17 cellular contexts compared by ENCODE assay signal in genomic region chr13:32262619-32263018, GRCh38. TPM values are rescaled to one million over a fixed set of nuclear protein-coding genes. Genes with fewer than 3 reads are reported as not detected.
DNase-seq lines count a peak whose midpoint lies in the region; ATAC-seq, FAIRE-seq and TF ChIP-seq lines count a peak whose summit lies in the region.
"Had no signal": no experiment of that assay in that cellular context is flagged by ENCODE, and none has a peak within 500 bp of the region (broad histone marks: within the 10 kb centered on the region; RNA-seq: fewer than 3 reads in every experiment).

No MANE protein-coding gene starts in this region.

- no peak overlapping the region for H3K4me3 Mint-ChIP-seq in astrocyte (ENCODE audit: unreplicated experiment)
- H3K4me3 Mint-ChIP-seq in T-cell = no peak overlapping the region

- H3K9ac ChIP-seq in astrocyte (ENCODE audit: low read length) = no peak overlapping the region
- H3K9ac ChIP-seq in smooth muscle cell (ENCODE audit: low read depth) = no peak overlapping the region
- H3K9ac ChIP-seq: GM23248 had no signal

- POLR2A ChIA-PET in T-cell (lab: Charles Lee) = no interaction called here

- no peak for DNase-seq in astrocyte (ENCODE audit: low read depth)
- DNase-seq in right lobe of liver = no peak
- no peak for DNase-seq in smooth muscle cell (lab: John Stamatoyannopoulos, UW; ENCODE audit: unreplicated experiment)
- DNase-seq in T-cell = no peak
- DNase-seq in NCI-H1436 treated with DMSO at 0.1 percent for 48 hours (lab: John Stamatoyannopoulos, UW) = no peak
- no peak for DNase-seq in ovary
- DNase-seq: ACHN, AML-193, COR-L47, DMS53, NCI-H1105 treated with DMSO at 0.1 percent for 48 hours, NCI-H187 treated with DMSO at 0.1 percent for 48 hours, NCI-H69, SIG-M5 had no signal

- H3K27ac Mint-ChIP-seq in astrocyte (ENCODE audit: unreplicated experiment) (peak overlapping the region; percentile 77), T-cell (no peak overlapping the region)

- H3K9me3 ChIP-seq in astrocyte (ENCODE audit: insufficient read depth, low read depth, low read length) (no peaks in the 10 kb centered on the region), right lobe of liver (no peaks in the 10 kb centered on the region), smooth muscle cell (replicated peaks; ENCODE audit: low read depth) (no peaks in the 10 kb centered on the region), ovary (no peaks in the 10 kb centered on the region)

- FAIRE-seq in astrocyte (lab: Jason Lieb, UNC) = no peak

- TF ChIP-seq EP300 in ovary (IDR thresholded peaks at IDR 0.05) = no peak

- TF ChIP-seq CTCF in C4-2B (conservative IDR thresholded peaks at IDR 0.05) = 0 out of 2 replicates have a peak, but pooled peaks have one; percentile 4
- no peak for TF ChIP-seq CTCF in astrocyte (IDR thresholded peaks at IDR 0.05; ENCODE audit: insufficient read depth, low read depth, low read length)
- no peak for TF ChIP-seq CTCF in right lobe of liver (IDR thresholded peaks at IDR 0.05)
- no peak for TF ChIP-seq CTCF in smooth muscle cell (IDR thresholded peaks at IDR 0.05; ENCODE audit: borderline replicate concordance, insufficient read depth, poor library complexity, severe bottlenecking)
- no peak for TF ChIP-seq CTCF in ovary (IDR thresholded peaks at IDR 0.05)

- H3K36me3 Mint-ChIP-seq in astrocyte (ENCODE audit: low read depth, unreplicated experiment) = no peaks in the 10 kb centered on the region
- peaks cover 8% of the 10 kb centered on the region for H3K36me3 Mint-ChIP-seq in T-cell

- H3K4me2 ChIP-seq in astrocyte (ENCODE audit: low read length) = no peak overlapping the region
- peak overlapping the region; percentile 34 for H3K4me2 ChIP-seq in smooth muscle cell

- H3K4me1 ChIP-seq in astrocyte (ENCODE audit: insufficient read depth, low read length) = peaks cover 17% of the 10 kb centered on the region
- peaks cover 0 to 12% (median 5%) of the 10 kb centered on the region in 4 donors for H3K4me1 ChIP-seq in right lobe of liver
- H3K4me1 ChIP-seq in smooth muscle cell (ENCODE audit: low read depth) = no peaks in the 10 kb centered on the region
- peaks cover 3% of the 10 kb centered on the region for H3K4me1 ChIP-seq in ovary (ENCODE audit: insufficient read depth)

- H3K27me3 ChIP-seq in astrocyte (ENCODE audit: insufficient read depth, low read length) (no peaks in the 10 kb centered on the region), right lobe of liver (no peaks in the 10 kb centered on the region), smooth muscle cell (ENCODE audit: low read depth) (no peaks in the 10 kb centered on the region), ovary (no peaks in the 10 kb centered on the region)

- TF ChIP-seq POLR2A in right lobe of liver (IDR thresholded peaks at IDR 0.05) (no peak), ovary (IDR thresholded peaks at IDR 0.05) (no peak)

- H3K36me3 ChIP-seq in astrocyte (ENCODE audit: insufficient read depth, low read length) (no peaks in the 10 kb centered on the region), right lobe of liver (peaks cover 0 to 37% (median 5%) of the 10 kb centered on the region in 4 donors), smooth muscle cell (ENCODE audit: low read depth) (no peaks in the 10 kb centered on the region), ovary (no peaks in the 10 kb centered on the region)

- intact Hi-C loops in right lobe of liver (cut with DNase I) (no loop called here), ovary (cut with DNase I) (no loop called here)

- no peak overlapping the region for H3K4me3 ChIP-seq in astrocyte (ENCODE audit: insufficient read depth, low read depth, low read length)
- H3K4me3 ChIP-seq in right lobe of liver = no peak overlapping the region
- no peak overlapping the region for H3K4me3 ChIP-seq in smooth muscle cell
- no peak overlapping the region for H3K4me3 ChIP-seq in ovary
- H3K4me3 ChIP-seq: GM23248 had no signal

- no peaks in the 10 kb centered on the region for H3K27me3 Mint-ChIP-seq in astrocyte (ENCODE audit: low read depth, unreplicated experiment)
- no peaks in the 10 kb centered on the region for H3K27me3 Mint-ChIP-seq in T-cell

- no peak for ATAC-seq in right lobe of liver
- ATAC-seq in T-cell (replicated peaks in 1 of 4) = no peak

- 80% methylated on average over 1 of the region's 1 CpG for WGBS in right lobe of liver (ENCODE audit: insufficient coverage, low coverage, low lambda C conversion rate, missing lambda C conversion rate)
- WGBS in smooth muscle cell (ENCODE audit: low lambda C conversion rate) = 97% methylated on average over 1 of the region's 1 CpG
- 90 to 93% (median 90%) methylated on average over 1 of the region's 1 CpG for WGBS in ovary, 3 donors

- CTCF ChIA-PET in T-cell (lab: Charles Lee) = interaction anchor here in 1 of 2 donors (0.9 kb wide), 1 partner anchor 20 kb away, joined by 3 read pairs; no protein-coding TSS in a partner anchor

- H2AFZ ChIP-seq in astrocyte (ENCODE audit: low read depth, low read length) (no peak overlapping the region), smooth muscle cell (ENCODE audit: low read depth) (no peak overlapping the region)

- no peaks in the 10 kb centered on the region for H3K79me2 ChIP-seq in astrocyte (ENCODE audit: insufficient read depth, low read length)
- H3K79me2 ChIP-seq in smooth muscle cell (ENCODE audit: low read depth) = no peaks in the 10 kb centered on the region

- no peaks in the 10 kb centered on the region for H4K20me1 ChIP-seq in astrocyte (ENCODE audit: insufficient read depth, low read length)
- no peaks in the 10 kb centered on the region for H4K20me1 ChIP-seq in smooth muscle cell (ENCODE audit: low read depth)

- peaks cover 16% of the 10 kb centered on the region for H3F3A ChIP-seq in smooth muscle cell (ENCODE audit: low read depth)

- H3K9me3 Mint-ChIP-seq in astrocyte (ENCODE audit: unreplicated experiment) (no peaks in the 10 kb centered on the region), T-cell (no peaks in the 10 kb centered on the region)

- H3K4me1 Mint-ChIP-seq in astrocyte (ENCODE audit: low read depth, unreplicated experiment) (peaks cover 28% of the 10 kb centered on the region), T-cell (no peaks in the 10 kb centered on the region)

- H3K27ac ChIP-seq in C4-2B (no peak overlapping the region), astrocyte (ENCODE audit: low read depth, low read length) (no peak overlapping the region), right lobe of liver (peak overlapping the region in 2 of 3 donors; percentile 2 to 53), smooth muscle cell (ENCODE audit: low read depth) (peak overlapping the region; percentile 45), ovary (no peak overlapping the region)

RNA-seq across cellular contexts. Expression of gene ZAR1L, which starts 52.5 kb away (rescaled TPM):
- total RNA-seq in astrocyte (not detected in 2 replicates), right lobe of liver (not detected), smooth muscle cell (not detected in 2 replicates), T-cell (not detected), ovary (not detected)
- polyA plus RNA-seq in smooth muscle cell (0.26 TPM in 1 of 2 replicates, not detected in the other), ovary (under 1 TPM in 1 of 2 donors, not detected in 1; 0.36 TPM)
- total RNA-seq: GM23248, HT1080 had no signal
- polyA plus RNA-seq: GM23248 had no signal

RNA-seq across cellular contexts. Expression of gene BRCA2, which starts 52.7 kb away (rescaled TPM):
- total RNA-seq in astrocyte = 3.4 and 6.4 TPM in 2 replicates
- total RNA-seq in right lobe of liver = 1 to 10 TPM in 4 of 6 experiments, under 1 TPM in 2; 0.46 to 4.0 (median 1.8) TPM
- total RNA-seq in smooth muscle cell = 4.3 and 4.4 TPM in 2 replicates
- 1.7 and 3.2 TPM in 2 replicates for polyA plus RNA-seq in smooth muscle cell
- 1 to 10 TPM; 2.2 to 4.7 (median 3.1) TPM for total RNA-seq in T-cell
- 1 to 10 TPM in 3 of 7 donors, under 1 TPM in 4; 0.36 to 3.3 (median 1.00) TPM for total RNA-seq in ovary
- under 1 TPM; 0.53 to 0.55 TPM for polyA plus RNA-seq in ovary

Comparison
In these comparisons a context has a peak if more than half of its experiments do, and no peak if none do; other contexts are left out.
1. H3K27ac ChIP-seq: peak in right lobe of liver (2 of 3) and smooth muscle cell (single experiment); none in C4-2B (single experiment), astrocyte (single experiment) and ovary (0 of 2).